ENCODE assay signal across 11 cellular contexts in genomic region chr7:24894670-24895221, GRCh38.
A peak's percentile ranks its signal among the peaks of the same experiment; 100 is the strongest.
DNase-seq lines count a peak whose midpoint lies in the region; ATAC-seq and TF ChIP-seq lines count a peak whose summit lies in the region.
"Had no signal": no experiment of that assay in that cellular context is flagged by ENCODE, and none has a peak within 500 bp of the region (broad histone marks: within the 10 kb centered on the region; RNA-seq: fewer than 3 reads in every experiment).

No MANE protein-coding gene starts in this region.

- H3K9me3 Mint-ChIP-seq in activated T-cell treated with anti-CD3 and anti-CD28 coated beads, Interleukin-2, amount 50 U/mL, for 24 hours, result no peaks in the 10 kb centered on the region
- no peaks in the 10 kb centered on the region for H3K9me3 Mint-ChIP-seq in stimulated activated memory B cell treated with anti-CD40 and anti-IgM and Interleukin-4, amounts not matched to agents 10 μg/mL and 1 μg/mL and 100 μg/mL, for 72 hours
- H3K9me3 Mint-ChIP-seq: activated B cell treated with CpG ODN at 0.5 μM for 24 hours had no signal

- no peak overlapping the region for H3K4me3 Mint-ChIP-seq in activated T-cell treated with anti-CD3 and anti-CD28 coated beads, Interleukin-2, amount 50 U/mL, for 24 hours
- H3K4me3 Mint-ChIP-seq in stimulated activated memory B cell treated with anti-CD40 and anti-IgM and Interleukin-4, amounts not matched to agents 10 μg/mL and 1 μg/mL and 100 μg/mL, for 72 hours, result no peak overlapping the region
- H3K4me3 Mint-ChIP-seq: activated B cell treated with CpG ODN at 0.5 μM for 24 hours, B cell had no signal

- no peak for DNase-seq in activated T-cell treated with anti-CD3 and anti-CD28 coated beads, Interleukin-2, amount 50 U/mL, for 24 hours
- no peak for DNase-seq in activated T-cell treated with anti-CD3 and anti-CD28 coated beads, Interleukin-2, amount 50 U/mL, for 48 hours
- DNase-seq in foreskin fibroblast (peak in 1 of 2 donors; percentile 40), AG08395 (ENCODE audit: low spot score) (no peak), T-helper 9 cell (no peak), NCI-H748 (lab: John Stamatoyannopoulos, UW; ENCODE audit: unreplicated experiment) (no peak)
- DNase-seq: activated B cell treated with CpG ODN at 0.5 μM for 24 hours, NCI-H526 treated with DMSO at 0.1 percent for 48 hours had no signal

- ATAC-seq in SK-N-SH treated with all-trans-retinoic acid at 6 μM for 48 hours, result peak; percentile 67
- ATAC-seq in stimulated activated memory B cell treated with anti-CD40 and anti-IgM and Interleukin-4, amounts not matched to agents 10 μg/mL and 1 μg/mL and 100 μg/mL, for 72 hours, result no peak

- peaks cover 84% of the 10 kb centered on the region for H3K4me1 Mint-ChIP-seq in activated T-cell treated with anti-CD3 and anti-CD28 coated beads, Interleukin-2, amount 50 U/mL, for 24 hours (ENCODE audit: low read depth)
- peaks cover 62% of the 10 kb centered on the region for H3K4me1 Mint-ChIP-seq in stimulated activated memory B cell treated with anti-CD40 and anti-IgM and Interleukin-4, amounts not matched to agents 10 μg/mL and 1 μg/mL and 100 μg/mL, for 72 hours

- H3K36me3 Mint-ChIP-seq in activated T-cell treated with anti-CD3 and anti-CD28 coated beads, Interleukin-2, amount 50 U/mL, for 24 hours (ENCODE audit: low read depth), result peaks cover 36% of the 10 kb centered on the region
- H3K36me3 Mint-ChIP-seq in stimulated activated memory B cell treated with anti-CD40 and anti-IgM and Interleukin-4, amounts not matched to agents 10 μg/mL and 1 μg/mL and 100 μg/mL, for 72 hours, result peaks cover 13% of the 10 kb centered on the region

- TF ChIP-seq CTCF in foreskin fibroblast (IDR thresholded peaks at IDR 0.05; ENCODE audit: low read depth, low read length), result peak; percentile 37

- H3K27me3 Mint-ChIP-seq in activated T-cell treated with anti-CD3 and anti-CD28 coated beads, Interleukin-2, amount 50 U/mL, for 24 hours, result no peaks in the 10 kb centered on the region
- H3K27me3 Mint-ChIP-seq in stimulated activated memory B cell treated with anti-CD40 and anti-IgM and Interleukin-4, amounts not matched to agents 10 μg/mL and 1 μg/mL and 100 μg/mL, for 72 hours, result no peaks in the 10 kb centered on the region
- H3K27me3 Mint-ChIP-seq: activated B cell treated with CpG ODN at 0.5 μM for 24 hours, B cell had no signal

- H3K4me3 ChIP-seq in foreskin fibroblast (ENCODE audit: low read depth in 1 of 2, low read length in 2 of 2), result no peak overlapping the region

- peak overlapping the region; percentile 14 for H3K27ac Mint-ChIP-seq in activated T-cell treated with anti-CD3 and anti-CD28 coated beads, Interleukin-2, amount 50 U/mL, for 24 hours
- H3K27ac Mint-ChIP-seq in stimulated activated memory B cell treated with anti-CD40 and anti-IgM and Interleukin-4, amounts not matched to agents 10 μg/mL and 1 μg/mL and 100 μg/mL, for 72 hours, result peak overlapping the region; percentile 73
- H3K27ac Mint-ChIP-seq: activated B cell treated with CpG ODN at 0.5 μM for 24 hours had no signal

TF ChIP-seq in SK-N-SH treated with all-trans-retinoic acid at 6 μM for 48 hours, 23 proteins besides CTCF, POLR2A, EP300 and RAD21:
- no peak for TF ChIP-seq CSDC2 (CRISPR knock-in tag; IDR thresholded peaks at IDR 0.05)
- no peak for TF ChIP-seq ZC3H10 (CRISPR knock-in tag; IDR thresholded peaks at IDR 0.05)
- no peak for TF ChIP-seq RARB (CRISPR knock-in tag; IDR thresholded peaks at IDR 0.05)
- TF ChIP-seq TOX (CRISPR knock-in tag; IDR thresholded peaks at IDR 0.05; ENCODE audit: borderline replicate concordance), result no peak
- no peak for TF ChIP-seq ISL1 (CRISPR knock-in tag; IDR thresholded peaks at IDR 0.05)
- TF ChIP-seq BACH2 (CRISPR knock-in tag; IDR thresholded peaks at IDR 0.05; ENCODE audit: borderline replicate concordance), result no peak
- TF ChIP-seq ZNF565 (CRISPR knock-in tag; conservative IDR thresholded peaks at IDR 0.05; ENCODE audit: low read depth), result no peak
TF ChIP-seq in SK-N-SH treated with all-trans-retinoic acid at 6 μM for 48 hours: peak in this region for 0.
